ENCODE assay signal across 1 cellular context in the genomic region with DNA sequence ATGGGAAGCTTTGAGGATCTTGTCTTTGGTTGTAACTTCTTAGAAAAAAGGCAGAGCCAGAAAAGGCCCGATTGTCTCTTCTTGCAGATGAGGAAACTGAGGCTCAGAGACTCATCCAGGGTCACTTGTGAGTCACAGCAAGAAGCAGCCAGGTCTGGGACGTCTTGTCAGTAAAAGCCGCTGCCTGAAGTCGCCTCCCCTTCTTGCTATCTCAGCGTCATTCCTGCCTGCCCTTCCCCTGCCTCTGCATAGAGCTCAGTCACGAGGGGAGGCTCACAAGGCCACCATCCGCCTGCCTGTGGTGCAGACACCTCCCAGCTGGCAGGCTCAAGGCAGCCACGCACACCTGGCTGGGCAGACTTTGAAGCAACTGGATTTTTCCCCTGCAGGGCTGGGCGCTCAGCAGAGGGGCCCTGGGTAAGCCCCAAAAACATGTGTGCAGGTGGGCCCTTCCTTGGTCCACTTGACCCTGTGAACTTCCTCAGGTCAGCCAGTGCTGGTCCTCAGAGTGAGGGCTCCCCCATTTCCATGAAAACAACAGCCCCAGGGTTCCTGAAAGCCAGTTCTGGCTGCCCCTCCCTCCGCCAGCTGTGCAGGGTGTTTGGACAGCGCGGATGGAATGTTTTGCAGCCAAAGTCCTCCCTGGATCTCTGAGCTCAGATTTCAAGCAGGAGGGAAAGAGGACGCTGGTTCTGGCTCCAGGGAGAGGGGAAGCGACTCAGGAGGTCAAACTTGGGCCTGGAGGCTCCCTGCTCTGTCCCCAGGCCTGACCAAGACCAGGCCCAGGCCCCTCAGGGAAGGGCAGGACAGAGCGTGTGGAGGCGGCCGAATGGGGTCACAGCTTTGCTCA.
TF ChIP-seq lines count a peak whose summit lies in the region.

No MANE protein-coding gene starts in this region.

TF ChIP-seq in HepG2, 621 proteins besides CTCF, POLR2A, EP300 and RAD21 (continued from another document and continues in another):
- TF ChIP-seq SNAPC4 (CRISPR knock-in tag; IDR thresholded peaks at IDR 0.05) (0 out of 2 replicates have a peak, but pooled peaks have one; percentile 47), THYN1 (CRISPR knock-in tag; IDR thresholded peaks at IDR 0.05; ENCODE audit: borderline replicate concordance, low read depth) (no peak), TAF1 (CRISPR knock-in tag; IDR thresholded peaks at IDR 0.05) (peak; percentile 37), ZBTB7A (CRISPR knock-in tag; IDR thresholded peaks at IDR 0.05) (no peak), XRCC5 (optimal IDR thresholded peaks at IDR 0.05; ENCODE audit: low read length) (peak; percentile 68), NR2F2 (IDR thresholded peaks at IDR 0.05; ENCODE audit: borderline replicate concordance, low read depth) (peak; percentile 65; the same call in 1 of the 2 replicates), KMT2B (CRISPR knock-in tag; IDR thresholded peaks at IDR 0.05) (peak; percentile 46; the same call in 1 of the 2 replicates), ZSCAN21 (CRISPR knock-in tag; IDR thresholded peaks at IDR 0.05; ENCODE audit: borderline replicate concordance) (peak; percentile 89; the same call in 1 of the 2 replicates), YEATS4 (CRISPR knock-in tag; IDR thresholded peaks at IDR 0.05; ENCODE audit: borderline replicate concordance) (peak; percentile 80), FOXA1 (IDR thresholded peaks at IDR 0.05) (no peak), FOXA1 (CRISPR knock-in tag; IDR thresholded peaks at IDR 0.05) (peak; percentile 63), ZNF615 (CRISPR knock-in tag; IDR thresholded peaks at IDR 0.05; ENCODE audit: borderline replicate concordance) (peak; percentile 72; the same call in 1 of the 2 replicates), MLXIP (CRISPR knock-in tag; IDR thresholded peaks at IDR 0.05; ENCODE audit: borderline replicate concordance) (no peak), DMTF1 (CRISPR knock-in tag; IDR thresholded peaks at IDR 0.05) (no peak), SP4 (CRISPR knock-in tag; IDR thresholded peaks at IDR 0.05) (peak; percentile 46; the same call in 1 of the 2 replicates), NPAS2 (CRISPR knock-in tag; IDR thresholded peaks at IDR 0.05; ENCODE audit: borderline replicate concordance) (no peak), HNRNPLL (IDR thresholded peaks at IDR 0.05; ENCODE audit: low read depth, low read length, poor library complexity, severe bottlenecking) (peak; percentile 28), TBX2 (CRISPR knock-in tag; IDR thresholded peaks at IDR 0.05; ENCODE audit: borderline replicate concordance) (peak; percentile 82), SRSF9 (IDR thresholded peaks at IDR 0.05; ENCODE audit: borderline replicate concordance, insufficient read depth, low read depth, low read length, poor library complexity, severe bottlenecking) (no peak), ZNF557 (CRISPR knock-in tag; IDR thresholded peaks at IDR 0.05) (no peak), TOPORS (CRISPR knock-in tag; IDR thresholded peaks at IDR 0.05) (no peak), IRX3 (CRISPR knock-in tag; IDR thresholded peaks at IDR 0.05; ENCODE audit: borderline replicate concordance, low read depth) (no peak), MIER3 (CRISPR knock-in tag; IDR thresholded peaks at IDR 0.05; ENCODE audit: borderline replicate concordance) (peak; percentile 27; the same call in 1 of the 2 replicates), JUNB (CRISPR knock-in tag; IDR thresholded peaks at IDR 0.05; ENCODE audit: borderline replicate concordance) (no peak), CHD4 (IDR thresholded peaks at IDR 0.05; ENCODE audit: borderline replicate concordance, low read length) (no peak), ATF1 (CRISPR knock-in tag; IDR thresholded peaks at IDR 0.05) (no peak), STAT6 (CRISPR knock-in tag; IDR thresholded peaks at IDR 0.05; ENCODE audit: borderline replicate concordance) (peak; percentile 43; the same call in 1 of the 2 replicates), HDAC6 (IDR thresholded peaks at IDR 0.05; ENCODE audit: low read depth, low read length) (no peak), ZNF639 (CRISPR knock-in tag; conservative IDR thresholded peaks at IDR 0.05) (0 out of 2 replicates have a peak, but pooled peaks have one; percentile 41), WIZ (CRISPR knock-in tag; IDR thresholded peaks at IDR 0.05) (peak; percentile 85; the same call in 1 of the 2 replicates), HMGA1 (CRISPR knock-in tag; conservative IDR thresholded peaks at IDR 0.05) (no peak), ZNF746 (CRISPR knock-in tag; IDR thresholded peaks at IDR 0.05) (no peak; the same call in 1 of the 2 replicates), HHEX (CRISPR knock-in tag; IDR thresholded peaks at IDR 0.05) (no peak)
- TF ChIP-seq, protein P1, sequence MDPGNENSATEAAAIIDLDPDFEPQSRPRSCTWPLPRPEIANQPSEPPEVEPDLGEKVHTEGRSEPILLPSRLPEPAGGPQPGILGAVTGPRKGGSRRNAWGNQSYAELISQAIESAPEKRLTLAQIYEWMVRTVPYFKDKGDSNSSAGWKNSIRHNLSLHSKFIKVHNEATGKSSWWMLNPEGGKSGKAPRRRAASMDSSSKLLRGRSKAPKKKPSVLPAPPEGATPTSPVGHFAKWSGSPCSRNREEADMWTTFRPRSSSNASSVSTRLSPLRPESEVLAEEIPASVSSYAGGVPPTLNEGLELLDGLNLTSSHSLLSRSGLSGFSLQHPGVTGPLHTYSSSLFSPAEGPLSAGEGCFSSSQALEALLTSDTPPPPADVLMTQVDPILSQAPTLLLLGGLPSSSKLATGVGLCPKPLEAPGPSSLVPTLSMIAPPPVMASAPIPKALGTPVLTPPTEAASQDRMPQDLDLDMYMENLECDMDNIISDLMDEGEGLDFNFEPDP (CRISPR knock-in tag; conservative IDR thresholded peaks at IDR 0.05) = no peak
